8 cellular contexts compared by ENCODE assay signal in genomic region chr1:151790071-151790939, GRCh38. TPM values are rescaled to one million over a fixed set of nuclear protein-coding genes. Genes with fewer than 3 reads are reported as not detected.
DNase-seq lines count a peak whose midpoint lies in the region; ATAC-seq and TF ChIP-seq lines count a peak whose summit lies in the region.

A gene with protein sequence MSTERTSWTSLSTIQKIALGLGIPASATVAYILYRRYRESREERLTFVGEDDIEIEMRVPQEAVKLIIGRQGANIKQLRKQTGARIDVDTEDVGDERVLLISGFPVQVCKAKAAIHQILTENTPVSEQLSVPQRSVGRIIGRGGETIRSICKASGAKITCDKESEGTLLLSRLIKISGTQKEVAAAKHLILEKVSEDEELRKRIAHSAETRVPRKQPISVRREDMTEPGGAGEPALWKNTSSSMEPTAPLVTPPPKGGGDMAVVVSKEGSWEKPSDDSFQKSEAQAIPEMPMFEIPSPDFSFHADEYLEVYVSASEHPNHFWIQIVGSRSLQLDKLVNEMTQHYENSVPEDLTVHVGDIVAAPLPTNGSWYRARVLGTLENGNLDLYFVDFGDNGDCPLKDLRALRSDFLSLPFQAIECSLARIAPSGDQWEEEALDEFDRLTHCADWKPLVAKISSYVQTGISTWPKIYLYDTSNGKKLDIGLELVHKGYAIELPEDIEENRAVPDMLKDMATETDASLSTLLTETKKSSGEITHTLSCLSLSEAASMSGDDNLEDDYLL (minus strand): TSS chr1:151790500. CDS start chr1:151783022, 7,478 bp downstream.

- H3K27ac Mint-ChIP-seq in T-cell = peak within 1 kb of the TSS; percentile 82 to 85

- WGBS in adrenal gland, 4 donors = 0 to 1% (median 1%) methylated on average over 35 to 58 of the region's 58 CpGs
- 1% methylated on average over 58 of the region's 58 CpGs for WGBS in heart right ventricle, 2 donors

- peak within 1 kb of the TSS in 3 of 5 donors; percentile 39 to 50 (median 46) for H3K27ac ChIP-seq in adrenal gland
- peak within 1 kb of the TSS in 8 of 10 donors; percentile 1 to 64 (median 52) for H3K27ac ChIP-seq in heart right ventricle
- H3K27ac ChIP-seq in upper lobe of right lung = peak within 1 kb of the TSS; percentile 52

- H3K4me1 Mint-ChIP-seq in T-cell = peaks cover 31 to 40% (median 36%) of the 10 kb centered on the region in 3 donors

- peak; percentile 12 to 77 for TF ChIP-seq POLR2A in adrenal gland (IDR thresholded peaks at IDR 0.05)

- peak within 1 kb of the TSS; percentile 92 to 99 (median 98) for H3K4me3 Mint-ChIP-seq in T-cell

- H3K27me3 Mint-ChIP-seq in T-cell = no peaks in the 10 kb centered on the region

- TF ChIP-seq CTCF in GM12875 (IDR thresholded peaks at IDR 0.05; ENCODE audit: borderline replicate concordance, insufficient read depth, low read depth, low read length) (0 out of 2 replicates have a peak, but pooled peaks have one; percentile 32), adrenal gland (IDR thresholded peaks at IDR 0.05) (peak in 4 of 6 experiments; percentile 11 to 44 (median 36)), heart right ventricle (IDR thresholded peaks at IDR 0.05) (peak in 6 of 9 donors; percentile 22 to 53 (median 40)), upper lobe of right lung (IDR thresholded peaks at IDR 0.05) (peak; percentile 29)

- H3K9me3 Mint-ChIP-seq in T-cell = no peaks in the 10 kb centered on the region

- intact Hi-C loops in adrenal gland (cut with DNase I) = no loop called here
- intact Hi-C loops in heart right ventricle (cut with DNase I) = no loop called here
- intact Hi-C loops in posterior cingulate gyrus (cut with DNase I) = loop anchor here (1.0 to 2.0 kb wide), 2 partner anchors 28 to 49 kb away; partner anchors contain the start of genes C2CD4D and MRPL9
- intact Hi-C loops in upper lobe of right lung (cut with DNase I) = no loop called here

- H3K4me3 ChIP-seq in GM12875 (ENCODE audit: low read depth, low read length) (peak within 1 kb of the TSS; percentile 71), adrenal gland (peak within 1 kb of the TSS in 3 of 4 donors; percentile 45 to 64 (median 60)), heart right ventricle (peak within 1 kb of the TSS; percentile 55 to 81 (median 70)), upper lobe of right lung (peak within 1 kb of the TSS; percentile 73)

- peaks cover 7% of the 10 kb centered on the region for H3K36me3 Mint-ChIP-seq in T-cell

- peak; percentile 98 for DNase-seq in NCI-H1417 treated with DMSO at 0.1 percent for 48 hours (lab: John Stamatoyannopoulos, UW)
- DNase-seq in T-cell = peak; percentile 93 to 100 (median 98)
- peak; percentile 98 to 100 (median 99) for DNase-seq in adrenal gland
- peak; percentile 96 to 99 for DNase-seq in heart right ventricle
- DNase-seq in posterior cingulate gyrus = peak; percentile 96 to 100 (median 98)
- peak; percentile 99 for DNase-seq in upper lobe of right lung

- POLR2A ChIA-PET in T-cell (lab: Charles Lee) = no interaction called here

- H3K36me3 ChIP-seq in adrenal gland (replicated peaks in 1 of 2) (no peaks in the 10 kb centered on the region), heart right ventricle (peaks cover 0 to 10% (median 0%) of the 10 kb centered on the region in 9 donors), upper lobe of right lung (no peaks in the 10 kb centered on the region)

- H3K9me3 ChIP-seq in adrenal gland (replicated peaks in 1 of 3) (no peaks in the 10 kb centered on the region), heart right ventricle (no peaks in the 10 kb centered on the region), upper lobe of right lung (no peaks in the 10 kb centered on the region)

- H3K27me3 ChIP-seq in adrenal gland = no peaks in the 10 kb centered on the region
- H3K27me3 ChIP-seq in heart right ventricle = no peaks in the 10 kb centered on the region
- no peaks in the 10 kb centered on the region for H3K27me3 ChIP-seq in upper lobe of right lung

- CTCF ChIA-PET in T-cell (lab: Charles Lee) = interaction anchor here in 1 of 2 donors (0.8 to 2.0 kb wide), 4 partner anchors 27 to 211 kb away, joined by 3 to 9 read pairs (median 3); partner anchors contain the start of gene MRPL9

- ATAC-seq in HG02798 (IDR thresholded peaks at IDR 0.05; ENCODE audit: poor library complexity, unreplicated experiment) = peak; percentile 97
- peak; percentile 94 to 96 (median 96) for ATAC-seq in T-cell (replicated peaks in 1 of 4)
- peak; percentile 99 to 100 (median 100) for ATAC-seq in heart right ventricle
- peak; percentile 99 for ATAC-seq in upper lobe of right lung

- H3K4me1 ChIP-seq in adrenal gland (replicated peaks in 1 of 2) (no peaks in the 10 kb centered on the region), heart right ventricle (peaks cover 0 to 25% (median 14%) of the 10 kb centered on the region in 9 donors), upper lobe of right lung (no peaks in the 10 kb centered on the region)

RNA-seq across cellular contexts. Expression of the gene that starts here (rescaled TPM):
- total RNA-seq in T-cell = 10 to 100 TPM in 4 of 5 donors, 1 to 10 TPM in 1; 9.6 to 26.3 (median 22.1) TPM
- 1 to 10 TPM; 5.0 to 8.9 (median 6.5) TPM for total RNA-seq in adrenal gland
- 1 to 10 TPM; 2.1 to 9.1 (median 2.9) TPM for polyA plus RNA-seq in adrenal gland
- total RNA-seq in heart right ventricle = 1 to 10 TPM; 3.4 to 7.6 (median 5.1) TPM
- polyA plus RNA-seq in heart right ventricle = 1 to 10 TPM; 3.6 to 4.9 TPM
- total RNA-seq in upper lobe of right lung = 12.8 TPM

Comparison
In these comparisons a context has a peak if more than half of its experiments do, and no peak if none do; other contexts are left out.
1. Peak in every context shown above with its lines: DNase-seq, ATAC-seq, H3K4me3 ChIP-seq and H3K27ac ChIP-seq.